Comparison of ENCODE assay signal across 8 cellular contexts in the genomic region with DNA sequence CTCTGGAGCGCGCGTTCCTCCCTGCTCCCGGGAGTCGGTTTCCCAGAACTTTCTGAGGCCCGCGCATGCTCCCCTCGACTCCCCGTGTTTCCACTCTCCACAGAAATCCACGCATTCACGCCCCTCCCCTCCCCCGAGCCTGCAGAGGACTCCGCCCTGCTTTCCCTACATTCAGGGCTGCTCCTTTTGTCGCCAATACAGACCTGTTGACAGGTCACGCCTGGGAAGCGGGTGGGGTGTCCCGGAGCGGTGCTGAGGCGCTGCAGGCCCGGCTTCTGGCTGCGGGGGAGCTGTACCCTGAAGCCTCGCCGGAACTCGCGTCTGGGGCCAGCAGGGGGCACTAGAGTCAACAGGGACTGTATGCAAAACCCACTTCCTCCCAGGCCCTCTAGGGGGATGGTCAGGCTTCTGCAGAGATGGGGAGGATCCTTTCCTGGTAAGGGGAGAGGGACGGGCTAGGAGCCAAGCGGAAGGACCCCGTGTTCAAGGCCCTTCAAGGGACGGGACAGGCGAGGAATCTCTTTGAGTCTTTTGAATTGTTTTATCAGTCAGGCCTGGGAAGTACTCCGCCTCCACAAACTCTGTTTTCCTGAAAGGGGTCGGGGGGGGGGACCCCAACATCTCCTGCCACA. TPM values are rescaled to one million over a fixed set of nuclear protein-coding genes. Genes with fewer than 3 reads are reported as not detected.
DNase-seq lines count a peak whose midpoint lies in the region; ATAC-seq and TF ChIP-seq lines count a peak whose summit lies in the region.

A gene with protein sequence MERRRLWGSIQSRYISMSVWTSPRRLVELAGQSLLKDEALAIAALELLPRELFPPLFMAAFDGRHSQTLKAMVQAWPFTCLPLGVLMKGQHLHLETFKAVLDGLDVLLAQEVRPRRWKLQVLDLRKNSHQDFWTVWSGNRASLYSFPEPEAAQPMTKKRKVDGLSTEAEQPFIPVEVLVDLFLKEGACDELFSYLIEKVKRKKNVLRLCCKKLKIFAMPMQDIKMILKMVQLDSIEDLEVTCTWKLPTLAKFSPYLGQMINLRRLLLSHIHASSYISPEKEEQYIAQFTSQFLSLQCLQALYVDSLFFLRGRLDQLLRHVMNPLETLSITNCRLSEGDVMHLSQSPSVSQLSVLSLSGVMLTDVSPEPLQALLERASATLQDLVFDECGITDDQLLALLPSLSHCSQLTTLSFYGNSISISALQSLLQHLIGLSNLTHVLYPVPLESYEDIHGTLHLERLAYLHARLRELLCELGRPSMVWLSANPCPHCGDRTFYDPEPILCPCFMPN (minus strand): TSS at position 294 of the 632 bp plus-strand sequence. CDS start 2,433 bp downstream, outside the sequence.

- POLR2A ChIA-PET in GM10248 (lab: Yijun Ruan, JAX) (no interaction called here), SK-N-SH (lab: Yijun Ruan, JAX) (interaction anchor here (0.5 to 0.9 kb wide), 3 partner anchors 8 to 16 kb away, joined by 3 to 6 read pairs (median 3); no protein-coding TSS in a partner anchor)

- H3K27me3 ChIP-seq in SK-N-SH (ENCODE audit: insufficient read depth) = no peaks in the 10 kb centered on the region
- H3K27me3 ChIP-seq in prostate gland (replicated peaks; ENCODE audit: insufficient read depth) = no peaks in the 10 kb centered on the region

- DNase-seq in GM10248 (ENCODE audit: extremely low spot score) (peak; percentile 87), NAMALWA (ENCODE audit: low spot score) (peak; percentile 80), SK-N-SH (peak; percentile 88), activated gamma-delta T cell (lab: John Stamatoyannopoulos, UW) (peak; percentile 19), iPS-NIHi7 (ENCODE audit: extremely low spot score) (peak; percentile 86), prostate gland (ENCODE audit: low spot score) (no peak)
- DNase-seq in stimulated activated CD4-positive, alpha-beta T cell treated with anti-CD3 and anti-CD28 coated beads, Interleukin-4, amount 100 ng/mL, for 48 hours (ENCODE audit: low read depth in 2 of 2) = peak; percentile 83 to 91

- H3K4me1 ChIP-seq in SK-N-SH (ENCODE audit: control insufficient read depth in 1 of 2, insufficient read depth in 2 of 2, low read depth in 1 of 2, low read length in 1 of 2) = peaks cover 4 to 31% of the 10 kb centered on the region in 2 experiments; a peak in 3 of 4 replicates
- H3K4me1 ChIP-seq in prostate gland (replicated peaks) = no peaks in the 10 kb centered on the region

- peak; percentile 31 to 54; a peak in 1 of 4 replicates for TF ChIP-seq EP300 in SK-N-SH (IDR thresholded peaks at IDR 0.05; ENCODE audit: borderline replicate concordance in 1 of 2, low read depth in 1 of 2, low read length in 1 of 2)

- peak; percentile 67 for TF ChIP-seq RAD21 in SK-N-SH (IDR thresholded peaks at IDR 0.05; ENCODE audit: low read length)

- H4K20me1 ChIP-seq in SK-N-SH (ENCODE audit: insufficient read depth) = peaks cover 32% of the 10 kb centered on the region

- no peak for ATAC-seq in GM21528 (IDR thresholded peaks at IDR 0.05; ENCODE audit: low FRiP score, unreplicated experiment)

- peak; percentile 72 for TF ChIP-seq CTCF in GM10248 (IDR thresholded peaks at IDR 0.05; ENCODE audit: control extremely low read depth, extremely low read depth, low read depth, missing control alignments)
- peak; percentile 98 for TF ChIP-seq CTCF in SK-N-SH (IDR thresholded peaks at IDR 0.05)
- no peak for TF ChIP-seq CTCF in prostate gland (IDR thresholded peaks at IDR 0.05)

- H3F3A ChIP-seq in SK-N-SH (replicated peaks; ENCODE audit: insufficient read depth) = peaks cover 2% of the 10 kb centered on the region

- CTCF ChIA-PET in GM10248 (lab: Yijun Ruan, JAX) = interaction anchor here (0.7 to 3.6 kb wide), 9 partner anchors 9 to 299 kb away, joined by 3 to 14 read pairs (median 4); no protein-coding TSS in a partner anchor
- CTCF ChIA-PET in SK-N-SH (lab: Yijun Ruan, JAX) = interaction anchor here (0.6 to 2.4 kb wide), 34 partner anchors 8 to 586 kb away, joined by 3 to 22 read pairs (median 4); a partner anchor contains a TSS

- H3K9me3 ChIP-seq in SK-N-SH = no peaks in the 10 kb centered on the region
- H3K9me3 ChIP-seq in prostate gland = no peaks in the 10 kb centered on the region

- TF ChIP-seq POLR2A in prostate gland (IDR thresholded peaks at IDR 0.05) = no peak

- peak within 1 kb of the TSS; percentile 82 for H3K4me2 ChIP-seq in SK-N-SH

- peaks cover 16% of the 10 kb centered on the region in 2 experiments for H3K36me3 ChIP-seq in SK-N-SH (replicated peaks in 1 of 2; ENCODE audit: control insufficient read depth in 1 of 2, insufficient read depth in 2 of 2, low read length in 1 of 2)
- no peaks in the 10 kb centered on the region for H3K36me3 ChIP-seq in prostate gland

- no peaks in the 10 kb centered on the region for H3K9me2 ChIP-seq in SK-N-SH

- intact Hi-C loops in prostate gland (cut with DNase I) = no loop called here

- H3K4me3 ChIP-seq in SK-N-SH (ENCODE audit: low read depth in 2 of 2, low read length in 1 of 2) (peak within 1 kb of the TSS; percentile 58 to 92), prostate gland (no peak within 1 kb of the TSS)

- WGBS in SK-N-SH (ENCODE audit: low lambda C conversion rate) = 4% methylated on average over 25 of the region's 32 CpGs
- 73% methylated on average over 32 of the region's 32 CpGs for WGBS in prostate gland

- H3K9ac ChIP-seq in SK-N-SH = peak within 1 kb of the TSS; percentile 87

- H3K27ac ChIP-seq in SK-N-SH (ENCODE audit: low read depth in 2 of 2, low read length in 1 of 2) (peak within 1 kb of the TSS; percentile 87 to 89), prostate gland (no peak within 1 kb of the TSS)

- H2AFZ ChIP-seq in SK-N-SH (ENCODE audit: low read depth) = peak within 1 kb of the TSS; percentile 84

- H3K79me2 ChIP-seq in SK-N-SH (ENCODE audit: insufficient read depth) = peaks cover 39% of the 10 kb centered on the region

TF ChIP-seq in SK-N-SH, 30 proteins besides CTCF, POLR2A, EP300 and RAD21 (continues in another document):
- TF ChIP-seq, protein P1, sequence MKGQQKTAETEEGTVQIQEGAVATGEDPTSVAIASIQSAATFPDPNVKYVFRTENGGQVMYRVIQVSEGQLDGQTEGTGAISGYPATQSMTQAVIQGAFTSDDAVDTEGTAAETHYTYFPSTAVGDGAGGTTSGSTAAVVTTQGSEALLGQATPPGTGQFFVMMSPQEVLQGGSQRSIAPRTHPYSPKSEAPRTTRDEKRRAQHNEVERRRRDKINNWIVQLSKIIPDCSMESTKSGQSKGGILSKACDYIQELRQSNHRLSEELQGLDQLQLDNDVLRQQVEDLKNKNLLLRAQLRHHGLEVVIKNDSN (IDR thresholded peaks at IDR 0.05; ENCODE audit: borderline replicate concordance, low read depth) = no peak
- TF ChIP-seq SMC3 (IDR thresholded peaks at IDR 0.05; ENCODE audit: low read depth, low read length) = peak; percentile 54; the same call in 1 of the 2 replicates
- no peak for TF ChIP-seq FOSL2 (IDR thresholded peaks at IDR 0.05; ENCODE audit: borderline replicate concordance, low read depth)
- TF ChIP-seq RXRA (IDR thresholded peaks at IDR 0.05; ENCODE audit: borderline replicate concordance, low read depth) = no peak
- TF ChIP-seq, protein P2, sequence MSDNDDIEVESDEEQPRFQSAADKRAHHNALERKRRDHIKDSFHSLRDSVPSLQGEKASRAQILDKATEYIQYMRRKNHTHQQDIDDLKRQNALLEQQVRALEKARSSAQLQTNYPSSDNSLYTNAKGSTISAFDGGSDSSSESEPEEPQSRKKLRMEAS (IDR thresholded peaks at IDR 0.05; ENCODE audit: low read depth) = peak; percentile 62
- TF ChIP-seq ELF1 (IDR thresholded peaks at IDR 0.05) = peak; percentile 41
- TF ChIP-seq POLR2AphosphoS5 (IDR thresholded peaks at IDR 0.05; ENCODE audit: low read depth, low read length) = peak; percentile 53
- TF ChIP-seq, protein P3, sequence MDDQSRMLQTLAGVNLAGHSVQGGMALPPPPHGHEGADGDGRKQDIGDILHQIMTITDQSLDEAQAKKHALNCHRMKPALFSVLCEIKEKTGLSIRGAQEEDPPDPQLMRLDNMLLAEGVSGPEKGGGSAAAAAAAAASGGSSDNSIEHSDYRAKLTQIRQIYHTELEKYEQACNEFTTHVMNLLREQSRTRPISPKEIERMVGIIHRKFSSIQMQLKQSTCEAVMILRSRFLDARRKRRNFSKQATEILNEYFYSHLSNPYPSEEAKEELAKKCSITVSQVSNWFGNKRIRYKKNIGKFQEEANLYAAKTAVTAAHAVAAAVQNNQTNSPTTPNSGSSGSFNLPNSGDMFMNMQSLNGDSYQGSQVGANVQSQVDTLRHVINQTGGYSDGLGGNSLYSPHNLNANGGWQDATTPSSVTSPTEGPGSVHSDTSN (IDR thresholded peaks at IDR 0.05) = no peak
- TF ChIP-seq RFX5 (IDR thresholded peaks at IDR 0.05; ENCODE audit: low read length) = no peak
- TF ChIP-seq MEF2A (IDR thresholded peaks at IDR 0.05; ENCODE audit: borderline replicate concordance, low read depth) = no peak
- peak; percentile 86; the same call in 1 of the 2 replicates for TF ChIP-seq SIN3A (IDR thresholded peaks at IDR 0.05; ENCODE audit: borderline replicate concordance, low read depth, low read length)
- TF ChIP-seq, protein P4, sequence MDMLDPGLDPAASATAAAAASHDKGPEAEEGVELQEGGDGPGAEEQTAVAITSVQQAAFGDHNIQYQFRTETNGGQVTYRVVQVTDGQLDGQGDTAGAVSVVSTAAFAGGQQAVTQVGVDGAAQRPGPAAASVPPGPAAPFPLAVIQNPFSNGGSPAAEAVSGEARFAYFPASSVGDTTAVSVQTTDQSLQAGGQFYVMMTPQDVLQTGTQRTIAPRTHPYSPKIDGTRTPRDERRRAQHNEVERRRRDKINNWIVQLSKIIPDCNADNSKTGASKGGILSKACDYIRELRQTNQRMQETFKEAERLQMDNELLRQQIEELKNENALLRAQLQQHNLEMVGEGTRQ (IDR thresholded peaks at IDR 0.05; ENCODE audit: borderline replicate concordance, low read depth, low read length) = no peak
- peak; percentile 93; the same call in 1 of the 2 replicates for TF ChIP-seq MXI1 (IDR thresholded peaks at IDR 0.05; ENCODE audit: low read depth, low read length)
- peak; percentile 58 for TF ChIP-seq NFIC (IDR thresholded peaks at IDR 0.05; ENCODE audit: borderline replicate concordance)
- peak; percentile 95 for TF ChIP-seq CHD2 (IDR thresholded peaks at IDR 0.05; ENCODE audit: low read length, partially characterized antibody)

RNA-seq across cellular contexts. Expression of the gene that starts here (rescaled TPM):
- 193 and 241 TPM in 2 replicates for polyA plus RNA-seq in SK-N-SH (2012; rRNA removed)
- polyA plus RNA-seq in SK-N-SH (2012; cell fraction: cytosol; rRNA removed) = 123 and 160 TPM in 2 replicates
- polyA plus RNA-seq in SK-N-SH (2012; cell fraction: nucleus; rRNA removed) = 488 and 508 TPM in 2 replicates
- 100 to 1,000 TPM in 1 of 2 donors, not detected in 1; 103 TPM for total RNA-seq in prostate gland

Comparison
In these comparisons a context has a peak if more than half of its experiments do, and no peak if none do; other contexts are left out.
1. CTCF ChIP-seq: peak in GM10248 (single experiment) and SK-N-SH (single experiment); none in prostate gland (0 of 4).
2. H3K27ac ChIP-seq: peak in SK-N-SH (2 of 2); none in prostate gland (0 of 2).
3. H3K4me3 ChIP-seq: peak in SK-N-SH (2 of 2); none in prostate gland (0 of 2).